In the genomic region with DNA sequence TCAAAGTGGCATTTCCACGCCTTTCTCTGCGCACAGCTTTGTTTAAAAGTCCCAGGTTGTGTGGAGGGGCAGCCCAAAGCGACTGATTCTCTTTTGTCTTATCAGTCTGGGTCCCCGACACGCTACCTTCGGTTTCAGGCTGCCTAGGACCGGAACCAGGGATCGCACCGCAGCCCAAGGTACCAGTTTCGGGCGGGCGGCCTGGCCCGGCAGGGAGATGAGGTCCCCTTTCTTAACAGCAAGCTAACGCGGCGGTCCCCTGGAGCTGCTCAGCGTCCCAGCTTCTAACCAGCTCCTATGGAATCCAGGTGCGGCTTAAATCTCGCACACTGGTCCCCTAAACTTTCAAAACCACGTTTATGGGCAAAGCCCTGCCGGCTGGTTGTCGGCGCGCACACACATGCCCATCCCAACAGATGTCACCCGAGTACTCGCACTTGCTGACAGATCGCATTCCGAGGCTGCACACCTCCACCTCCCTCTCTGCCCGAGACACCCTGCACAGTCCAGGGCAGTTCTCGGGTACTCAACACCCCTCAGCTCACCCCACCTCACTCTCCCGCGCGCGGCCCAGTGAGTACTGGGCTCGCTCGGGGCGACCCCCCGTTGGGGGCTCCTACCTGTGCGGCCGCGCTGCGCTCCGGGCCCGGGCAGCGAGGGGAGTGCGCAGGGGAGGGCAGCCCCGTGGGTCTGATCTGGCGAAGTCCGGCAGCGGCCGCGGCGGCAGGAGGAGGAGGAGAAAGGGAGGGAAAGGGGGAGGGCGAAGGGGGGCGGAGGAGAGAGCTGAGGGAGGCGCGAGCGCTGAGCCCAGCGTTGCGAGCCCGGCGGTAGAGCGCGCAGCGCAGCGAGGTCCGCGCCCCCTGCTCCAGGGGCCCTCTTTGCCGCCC, we compare ENCODE assay signal across 8 cellular contexts. TPM values are rescaled to one million over a fixed set of nuclear protein-coding genes. Genes with fewer than 3 reads are reported as not detected.
DNase-seq lines count a peak whose midpoint lies in the region; ATAC-seq and TF ChIP-seq lines count a peak whose summit lies in the region.

A gene with protein sequence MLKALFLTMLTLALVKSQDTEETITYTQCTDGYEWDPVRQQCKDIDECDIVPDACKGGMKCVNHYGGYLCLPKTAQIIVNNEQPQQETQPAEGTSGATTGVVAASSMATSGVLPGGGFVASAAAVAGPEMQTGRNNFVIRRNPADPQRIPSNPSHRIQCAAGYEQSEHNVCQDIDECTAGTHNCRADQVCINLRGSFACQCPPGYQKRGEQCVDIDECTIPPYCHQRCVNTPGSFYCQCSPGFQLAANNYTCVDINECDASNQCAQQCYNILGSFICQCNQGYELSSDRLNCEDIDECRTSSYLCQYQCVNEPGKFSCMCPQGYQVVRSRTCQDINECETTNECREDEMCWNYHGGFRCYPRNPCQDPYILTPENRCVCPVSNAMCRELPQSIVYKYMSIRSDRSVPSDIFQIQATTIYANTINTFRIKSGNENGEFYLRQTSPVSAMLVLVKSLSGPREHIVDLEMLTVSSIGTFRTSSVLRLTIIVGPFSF (minus strand): TSS at position 692 of the 887 bp plus-strand sequence. CDS start 1,342 bp downstream, outside the sequence.

- peak; percentile 59 for ATAC-seq in HG02884 (IDR thresholded peaks at IDR 0.05; ENCODE audit: unreplicated experiment)
- no peak for ATAC-seq in HG03139 (IDR thresholded peaks at IDR 0.05; ENCODE audit: unreplicated experiment)

- H3K27ac ChIP-seq in PC-9, result no peak within 1 kb of the TSS
- peak within 1 kb of the TSS; percentile 50 to 54 for H3K27ac ChIP-seq in esophagus (ENCODE audit: low read depth in 2 of 2, low read length in 1 of 2)
- peak within 1 kb of the TSS; percentile 83 for H3K27ac ChIP-seq in vagina

- no peaks in the 10 kb centered on the region for H4K20me1 ChIP-seq in PC-9 (ENCODE audit: insufficient read depth)

- H3K9me3 ChIP-seq in PC-9 (ENCODE audit: insufficient read depth, low read depth) (no peaks in the 10 kb centered on the region), esophagus (ENCODE audit: control insufficient read depth in 2 of 2, insufficient read depth in 1 of 2, low read depth in 1 of 2, low read length in 1 of 2) (no peaks in the 10 kb centered on the region), vagina (no peaks in the 10 kb centered on the region)

- 3 to 4% methylated on average over 54 to 69 of the region's 69 CpGs for WGBS in esophagus, 2 donors

- H3K36me3 ChIP-seq in PC-9 (ENCODE audit: low read depth) (no peaks in the 10 kb centered on the region), esophagus (ENCODE audit: control insufficient read depth in 2 of 2, insufficient read depth in 2 of 2, low read length in 1 of 2) (no peaks in the 10 kb centered on the region), vagina (no peaks in the 10 kb centered on the region)

- in situ Hi-C loops in GM13976 (cut with MboI; ENCODE audit: low sequenced_read_pairs, unreplicated experiment), result no loop called here

- BruUV-seq in PC-9 (replicated peaks; lab: Mats Ljungman, UMichigan), result no TSS peak

- POLR2A ChIA-PET in PC-9 (lab: Charles Lee; ENCODE audit: unreplicated experiment), result interaction anchor here (0.6 to 0.7 kb wide), 4 partner anchors 18 to 206 kb away, joined by 3 to 4 read pairs (median 4); no protein-coding TSS in a partner anchor

- TF ChIP-seq POLR2A in vagina (IDR thresholded peaks at IDR 0.05), result peak in 1 of 2 donors; percentile 46

- peak within 1 kb of the TSS; percentile 96 for H3K4me2 ChIP-seq in PC-9

- H2AFZ ChIP-seq in PC-9, result peak within 1 kb of the TSS; percentile 89

- DNase-seq in GM13976 (ENCODE audit: low spot score) (peak; percentile 32), PC-9 (peak; percentile 56 to 80), mucosa of gallbladder (ENCODE audit: low spot score) (peak; percentile 28), vagina (ENCODE audit: extremely low spot score in 2 of 2) (no peak), SKM-1 (lab: John Stamatoyannopoulos, UW; ENCODE audit: unreplicated experiment) (no peak)

- no peaks in the 10 kb centered on the region for H3K79me2 ChIP-seq in PC-9 (ENCODE audit: low read depth)

- CTCF ChIA-PET in PC-9 (lab: Charles Lee), result interaction anchor here (0.6 to 1.5 kb wide), 2 partner anchors 152 kb away, joined by 3 to 4 read pairs; no protein-coding TSS in a partner anchor

- intact Hi-C loops in PC-9 (cut with micrococcal nuclease; ENCODE audit: unreplicated experiment), result loop anchor here (1.0 to 5.0 kb wide), 4 partner anchors 35 to 151 kb away; no protein-coding TSS in a partner anchor
- intact Hi-C loops in vagina (cut with DNase I), result loop anchor here (2.0 kb wide), 1 partner anchor 31 kb away; no protein-coding TSS in a partner anchor

- H3K4me3 ChIP-seq in PC-9 (peak within 1 kb of the TSS; percentile 62), esophagus (ENCODE audit: low read depth in 1 of 2, low read length in 2 of 2) (peak within 1 kb of the TSS; percentile 53 to 61), vagina (peak within 1 kb of the TSS; percentile 65 to 70)

- peaks cover 6% of the 10 kb centered on the region; the same call in 1 of the 2 replicates for H3K4me1 ChIP-seq in PC-9 (replicated peaks; ENCODE audit: insufficient read depth)
- peaks cover 0 to 3% of the 10 kb centered on the region in 2 donors for H3K4me1 ChIP-seq in esophagus (ENCODE audit: control insufficient read depth in 2 of 2, insufficient read depth in 2 of 2, low read length in 1 of 2)
- peaks cover 34% of the 10 kb centered on the region for H3K4me1 ChIP-seq in vagina

- H3F3A ChIP-seq in PC-9 (ENCODE audit: insufficient read depth, low read depth), result no peaks in the 10 kb centered on the region

- TF ChIP-seq CTCF in GM13976 (IDR thresholded peaks at IDR 0.05; ENCODE audit: borderline replicate concordance, control extremely low read depth, extremely low read depth, insufficient read depth, missing control alignments) (no peak), PC-9 (conservative IDR thresholded peaks at IDR 0.05) (no peak), vagina (IDR thresholded peaks at IDR 0.05) (no peak)

- no peaks in the 10 kb centered on the region for H3K9me2 ChIP-seq in PC-9 (ENCODE audit: insufficient read depth)

- peaks cover 22% of the 10 kb centered on the region; the same call in 1 of the 2 replicates for H3K27me3 ChIP-seq in PC-9 (ENCODE audit: insufficient read depth, low read depth)
- H3K27me3 ChIP-seq in esophagus (ENCODE audit: control insufficient read depth in 1 of 2, insufficient read depth in 2 of 2, low read length in 2 of 2), result no peaks in the 10 kb centered on the region
- H3K27me3 ChIP-seq in vagina, result no peaks in the 10 kb centered on the region

RNA-seq across cellular contexts. Expression of the gene that starts here (rescaled TPM):
- total RNA-seq in PC-9 (2021) (61.3 and 86.3 TPM in 2 replicates), mucosa of gallbladder (45.2 TPM), vagina (235 TPM)
- 10 to 100 TPM in 1 of 2 donors, 1 to 10 TPM in 1; 5.9 to 19.1 TPM for polyA plus RNA-seq in esophagus

Comparison
In these comparisons a context has a peak if more than half of its experiments do, and no peak if none do; other contexts are left out.
1. DNase-seq: peak in GM13976 (single experiment), PC-9 (2 of 2) and mucosa of gallbladder (single experiment); none in vagina (0 of 2) and SKM-1 (single experiment).
2. Peak in every context shown above with its lines, with median percentiles within 50 percentile points of each other: H3K4me3 ChIP-seq.